In the genomic region with DNA sequence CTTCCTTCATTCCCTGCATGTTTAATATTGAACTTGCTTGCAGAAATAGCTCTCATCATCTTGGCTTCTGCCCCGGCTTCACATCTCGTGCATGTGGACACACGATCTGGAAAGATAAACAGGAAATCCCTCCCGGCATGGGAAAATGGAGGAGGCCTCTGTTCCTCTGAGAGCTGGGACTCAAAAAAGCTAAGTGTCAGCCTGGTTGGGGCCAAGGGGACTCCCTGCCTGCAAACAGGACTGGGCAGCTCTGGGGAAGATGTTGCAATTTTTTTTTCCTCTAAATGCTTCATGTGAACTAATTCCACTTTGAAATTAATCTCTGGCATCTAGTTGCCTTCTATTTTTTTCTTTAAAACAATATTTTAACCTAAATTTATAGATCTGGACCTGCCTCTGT, we compare ENCODE assay signal across 8 cellular contexts. TPM values are rescaled to one million over a fixed set of nuclear protein-coding genes. Genes with fewer than 3 reads are reported as not detected.
DNase-seq lines count a peak whose midpoint lies in the region; ATAC-seq, FAIRE-seq and TF ChIP-seq lines count a peak whose summit lies in the region.

No MANE protein-coding gene starts in this region.

- TF ChIP-seq EP300 in esophagus muscularis mucosa (IDR thresholded peaks at IDR 0.05), result no peak

- no peak for TF ChIP-seq POLR2A in esophagus muscularis mucosa (IDR thresholded peaks at IDR 0.05; ENCODE audit: low read depth)

- H3K36me3 Mint-ChIP-seq in osteocyte (ENCODE audit: unreplicated experiment), result no peaks in the 10 kb centered on the region

- TF ChIP-seq CTCF in esophagus muscularis mucosa (IDR thresholded peaks at IDR 0.05) (no peak), osteocyte (IDR thresholded peaks at IDR 0.05) (no peak)

- no peak overlapping the region for H3K27ac ChIP-seq in esophagus muscularis mucosa (replicated peaks in 1 of 4)

- peaks cover 54% of the 10 kb centered on the region for H3K4me1 Mint-ChIP-seq in osteocyte (ENCODE audit: unreplicated experiment)

- peaks cover 5% of the 10 kb centered on the region for H3K27me3 Mint-ChIP-seq in osteocyte (ENCODE audit: unreplicated experiment)

- DNase-seq in DMS153 treated with DMSO at 0.1 percent for 48 hours (lab: John Stamatoyannopoulos, UW; ENCODE audit: unreplicated experiment), result peak; percentile 88
- peak; percentile 98 for DNase-seq in NCI-H510A (lab: John Stamatoyannopoulos, UW)
- DNase-seq in esophagus muscularis mucosa (ENCODE audit: extremely low spot score), result peak; percentile 95
- peak; percentile 85 for DNase-seq in osteocyte (ENCODE audit: extremely low spot score, unreplicated experiment)
- DNase-seq in retina, result no peak
- no peak for DNase-seq in Kasumi-1 (lab: John Stamatoyannopoulos, UW)
- DNase-seq in frontal cortex (ENCODE audit: low spot score in 2 of 2), result no peak

- no peaks in the 10 kb centered on the region for H3K36me3 ChIP-seq in esophagus muscularis mucosa

- intact Hi-C loops in esophagus muscularis mucosa (cut with DNase I), result no loop called here

- H3K27me3 ChIP-seq in esophagus muscularis mucosa, result no peaks in the 10 kb centered on the region

- peak overlapping the region; percentile 33 for H3K4me3 Mint-ChIP-seq in osteocyte (ENCODE audit: unreplicated experiment)

- H3K9me3 Mint-ChIP-seq in osteocyte (ENCODE audit: unreplicated experiment), result no peaks in the 10 kb centered on the region

- WGBS in esophagus muscularis mucosa, result 11% methylated on average over 4 of the region's 4 CpGs

- H3K4me1 ChIP-seq in esophagus muscularis mucosa, result peaks cover 19 to 44% (median 28%) of the 10 kb centered on the region in 4 donors

- ATAC-seq in GM21360 (IDR thresholded peaks at IDR 0.05; ENCODE audit: unreplicated experiment), result no peak

- peak overlapping the region; percentile 78 for H3K27ac Mint-ChIP-seq in osteocyte (ENCODE audit: unreplicated experiment)

- no peak for FAIRE-seq in frontal cortex (lab: Jason Lieb, UNC)

- H3K9me3 ChIP-seq in esophagus muscularis mucosa, result no peaks in the 10 kb centered on the region

- no peak overlapping the region for H3K4me3 ChIP-seq in esophagus muscularis mucosa

RNA-seq across cellular contexts. Expression of a gene that starts 24.8 kb away (rescaled TPM):
- 100 to 1,000 TPM in 1 of 4 donors, 10 to 100 TPM in 3; 56.1 to 111 (median 83.2) TPM for total RNA-seq in esophagus muscularis mucosa
- total RNA-seq in osteocyte, result 56.1 and 57.9 TPM in 2 replicates
- 3.3 TPM for total RNA-seq in frontal cortex

RNA-seq across cellular contexts. Expression of a gene that starts 29.4 kb away (rescaled TPM):
- total RNA-seq in esophagus muscularis mucosa (1 to 10 TPM; 5.0 to 8.7 (median 6.2) TPM), osteocyte (not detected in 2 replicates), frontal cortex (8.2 TPM)

Comparison
In these comparisons a context has a peak if more than half of its experiments do, and no peak if none do; other contexts are left out.
1. DNase-seq: peak in DMS153 treated with DMSO at 0.1 percent for 48 hours (single experiment), NCI-H510A (single experiment), esophagus muscularis mucosa (single experiment) and osteocyte (single experiment); none in retina (single experiment), Kasumi-1 (0 of 2) and frontal cortex (0 of 2).
2. RNA of a gene that starts 24.8 kb away (total RNA-seq): 56.1 to 111 TPM in esophagus muscularis mucosa and 56.1 to 57.9 TPM in osteocyte; 3.3 TPM in frontal cortex (single experiment); every median in the first group is over 10 times any median in the second.